In genomic region chr20:25147716-25148115, GRCh38 we compare ENCODE assay signal across 28 cellular contexts.
"Had no signal": no experiment of that assay in that cellular context is flagged by ENCODE, and none has a peak within 500 bp of the region (broad histone marks: within the 10 kb centered on the region; RNA-seq: fewer than 3 reads in every experiment).

No MANE protein-coding gene starts in this region.

- H3K4me3 Mint-ChIP-seq: activated T-cell treated with anti-CD3 and anti-CD28 coated beads, Interleukin-2, amount 50 U/mL, for 24 hours; nephron progenitor cell; type B pancreatic cell had no signal

- H3K36me3 Mint-ChIP-seq: activated naive CD4-positive, alpha-beta T cell treated with anti-CD3 and anti-CD28 coated beads, Interleukin-2, amount 10 ng/mL, durations not matched to agents 7 days and 5 days; activated naive CD8-positive, alpha-beta T cell treated with anti-CD3 and anti-CD28 coated beads, Interleukin-2, amount 10 ng/mL, durations not matched to agents 7 days and 5 days; stimulated activated effector memory CD8-positive, alpha-beta T cell treated with anti-CD3 and anti-CD28 coated beads, Interleukin-12 subunit alpha, Interleukin-12 subunit beta, amount 100 ng/mL, for 72 hours; type B pancreatic cell had no signal

- H3K27ac ChIP-seq: ascending aorta, brain microvascular endothelial cell, esophagus muscularis mucosa, left lung, lower lobe of right lung, pancreas, psoas muscle, sigmoid colon, vagina, VCaP had no signal

- DNase-seq: activated CD4-positive, alpha-beta memory T cell treated with anti-CD3 and anti-CD28 coated beads for 36 hours; activated CD4-positive, alpha-beta T cell treated with anti-CD3 and anti-CD28 coated beads, Interleukin-2, amount 10 ng/mL, durations not matched to agents 24 days and 14 days; activated CD4-positive, CD25-positive, alpha-beta regulatory T cell treated with anti-CD3 and anti-CD28 coated beads, Interleukin-2, amount 50 U/mL, for 72 hours; activated CD8-positive, alpha-beta memory T cell treated with anti-CD3 and anti-CD28 coated beads, Interleukin-2, amount 50 U/mL, for 4 hours; activated gamma-delta T cell; activated naive CD4-positive, alpha-beta T cell treated with anti-CD3 and anti-CD28 coated beads, Interleukin-2, amount 10 ng/mL, durations not matched to agents 7 days and 5 days; activated T-cell treated with anti-CD3 and anti-CD28 coated beads, Interleukin-2, amount 50 U/mL, for 24 hours; brain microvascular endothelial cell; foreskin melanocyte; lower lobe of right lung; mesenchymal stem cell; nephron progenitor cell; pancreas; psoas muscle; sigmoid colon; small intestine; stimulated activated CD4-positive, alpha-beta T cell treated with anti-CD3 and anti-CD28 coated beads, Interleukin-4, amount 100 ng/mL, for 24 hours had no signal

- H3K36me3 ChIP-seq: ascending aorta, brain microvascular endothelial cell, esophagus muscularis mucosa, left lung, lower lobe of right lung, pancreas, sigmoid colon, vagina had no signal

- H3K27ac Mint-ChIP-seq: activated CD4-positive, alpha-beta memory T cell treated with anti-CD3 and anti-CD28 coated beads for 36 hours; activated CD4-positive, alpha-beta T cell treated with anti-CD3 and anti-CD28 coated beads, Interleukin-2, amount 10 ng/mL, durations not matched to agents 24 days and 14 days; activated naive CD4-positive, alpha-beta T cell treated with anti-CD3 and anti-CD28 coated beads, Interleukin-2, amount 10 ng/mL, durations not matched to agents 7 days and 5 days; activated naive CD8-positive, alpha-beta T cell treated with anti-CD3 and anti-CD28 coated beads, Interleukin-2, amount 10 ng/mL, durations not matched to agents 7 days and 5 days; activated T-cell treated with anti-CD3 and anti-CD28 coated beads, Interleukin-2, amount 50 U/mL, for 24 hours; endodermal cell; nephron progenitor cell; type B pancreatic cell had no signal

- H3K4me1 Mint-ChIP-seq: nephron progenitor cell had no signal

- H3K27me3 ChIP-seq: ascending aorta, pancreas, vagina had no signal

- H3K9me3 Mint-ChIP-seq: activated CD4-positive, alpha-beta memory T cell treated with anti-CD3 and anti-CD28 coated beads for 36 hours; activated CD4-positive, alpha-beta T cell treated with anti-CD3 and anti-CD28 coated beads, Interleukin-2, amount 10 ng/mL, durations not matched to agents 24 days and 14 days; activated naive CD4-positive, alpha-beta T cell treated with anti-CD3 and anti-CD28 coated beads, Interleukin-2, amount 10 ng/mL, durations not matched to agents 7 days and 5 days; activated naive CD8-positive, alpha-beta T cell treated with anti-CD3 and anti-CD28 coated beads, Interleukin-2, amount 10 ng/mL, durations not matched to agents 7 days and 5 days; activated T-cell treated with anti-CD3 and anti-CD28 coated beads, Interleukin-2, amount 50 U/mL, for 24 hours; endodermal cell; nephron progenitor cell; stimulated activated effector memory CD8-positive, alpha-beta T cell treated with anti-CD3 and anti-CD28 coated beads, Interleukin-12 subunit alpha, Interleukin-12 subunit beta, amount 100 ng/mL, for 72 hours; stimulated activated naive CD8-positive, alpha-beta T cell treated with anti-CD3 and anti-CD28 coated beads, Interleukin-15, Interleukin-2, amounts not matched to agents 100 ng/mL and 50 ng/mL, for 24 hours; T-helper 2 cell treated with Interferon-gamma antibody and Interleukin-4, amounts not matched to agents 5 μg/mL and 100 μg/mL, for 36 hours; type B pancreatic cell had no signal

- H3K9me3 ChIP-seq: ascending aorta, esophagus muscularis mucosa, left lung, lower lobe of right lung, pancreas, psoas muscle, sigmoid colon, vagina had no signal

- H3K4me1 ChIP-seq: pancreas had no signal
